ENCODE assay signal across 14 cellular contexts in genomic region chr7:116675812-116676355, GRCh38.
"Had no signal": no experiment of that assay in that cellular context is flagged by ENCODE, and none has a peak within 500 bp of the region (broad histone marks: within the 10 kb centered on the region; RNA-seq: fewer than 3 reads in every experiment).

No MANE protein-coding gene starts in this region.

- H3K4me2 ChIP-seq: hepatocyte, smooth muscle cell had no signal

- H3K4me3 Mint-ChIP-seq: natural killer cell, neural crest cell had no signal

- H3K36me3 ChIP-seq: esophagus muscularis mucosa had no signal

- DNase-seq: cortex of kidney; dorsolateral prefrontal cortex; effector CD8-positive, alpha-beta T cell; head of caudate nucleus; kidney glomerular epithelial cell; natural killer cell; posterior cingulate gyrus; right cardiac atrium; stimulated activated CD4-positive, alpha-beta T cell treated with anti-CD3 and anti-CD28 coated beads, Interleukin-2, amount 100 ng/mL, for 48 hours; stimulated activated naive CD4-positive, alpha-beta T cell treated with Interleukin-2 at 50 U/mL for 16 hours had no signal

- H3K36me3 Mint-ChIP-seq: natural killer cell had no signal

- H3K9me3 Mint-ChIP-seq: natural killer cell, neural crest cell had no signal

- H3K4me3 ChIP-seq: dorsolateral prefrontal cortex, esophagus muscularis mucosa, hepatocyte, smooth muscle cell had no signal

- H3K27ac Mint-ChIP-seq: natural killer cell had no signal

- ATAC-seq: natural killer cell, right cardiac atrium had no signal

- H3K27me3 ChIP-seq: esophagus muscularis mucosa, hepatocyte had no signal

- H3K27ac ChIP-seq: esophagus muscularis mucosa, hepatocyte had no signal

- H3K9me3 ChIP-seq: esophagus muscularis mucosa had no signal

- H2AFZ ChIP-seq: hepatocyte had no signal
